29 cellular contexts compared by ENCODE assay signal in the genomic region with DNA sequence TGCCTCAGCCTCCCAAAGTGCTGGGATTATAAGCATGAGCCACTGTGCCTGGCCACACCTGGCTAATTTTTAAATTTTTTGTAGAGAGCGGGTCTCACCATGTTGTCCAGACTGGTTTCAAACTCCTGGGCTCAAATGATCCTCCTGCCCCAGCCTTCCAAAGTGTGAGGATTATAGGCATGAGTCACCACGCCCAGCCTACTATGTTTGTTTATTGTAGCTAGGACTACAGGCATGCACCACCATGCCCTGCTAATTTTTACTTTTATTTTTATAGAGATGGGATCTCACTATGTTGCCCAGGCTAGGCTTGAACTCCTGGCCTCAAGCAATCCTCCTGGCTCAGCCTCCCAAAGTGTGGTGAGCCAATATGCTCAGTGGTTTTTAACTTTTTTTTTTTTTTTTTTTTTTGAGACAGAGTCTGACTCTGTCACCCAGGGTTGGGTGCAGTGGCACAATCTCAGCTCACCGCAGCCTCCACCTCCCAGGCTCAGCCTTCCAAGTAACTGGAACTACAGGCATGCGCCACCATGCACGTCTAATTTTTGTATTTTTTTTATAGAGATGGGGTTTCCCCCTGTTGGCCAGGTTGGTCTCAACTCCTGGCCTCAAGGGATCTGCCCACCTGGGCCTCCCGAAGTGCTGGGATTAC. TPM values are rescaled to one million over a fixed set of nuclear protein-coding genes. Genes with fewer than 3 reads are reported as not detected.
DNase-seq lines count a peak whose midpoint lies in the region; ATAC-seq and TF ChIP-seq lines count a peak whose summit lies in the region.
"Had no signal": no experiment of that assay in that cellular context is flagged by ENCODE, and none has a peak within 500 bp of the region (broad histone marks: within the 10 kb centered on the region; RNA-seq: fewer than 3 reads in every experiment).

No MANE protein-coding gene starts in this region.

- no peaks in the 10 kb centered on the region for H3K4me1 Mint-ChIP-seq in Calu3 (ENCODE audit: low read depth, unreplicated experiment)
- H3K4me1 Mint-ChIP-seq: activated B cell treated with CpG ODN at 0.5 μM for 24 hours; activated CD4-positive, alpha-beta memory T cell treated with anti-CD3 and anti-CD28 coated beads, Interleukin-2, amount 10 ng/mL, durations not matched to agents 7 days and 5 days; H9 had no signal

- H3K36me3 Mint-ChIP-seq in Calu3 (ENCODE audit: insufficient read depth, unreplicated experiment) = no peaks in the 10 kb centered on the region

- no peaks in the 10 kb centered on the region for H3K27me3 ChIP-seq in adipocyte (replicated peaks; ENCODE audit: control insufficient read depth, insufficient read depth, low read length)
- H3K27me3 ChIP-seq: cardiac muscle cell, uterus had no signal

- no peaks in the 10 kb centered on the region for H3K9me3 Mint-ChIP-seq in Calu3 (ENCODE audit: low read depth, unreplicated experiment)
- H3K9me3 Mint-ChIP-seq: activated B cell treated with CpG ODN at 0.5 μM for 24 hours; activated CD4-positive, alpha-beta memory T cell treated with anti-CD3 and anti-CD28 coated beads, Interleukin-2, amount 10 ng/mL, durations not matched to agents 7 days and 5 days; H9; T-helper 2 cell treated with Interferon-gamma antibody and Interleukin-4, amounts not matched to agents 5 μg/mL and 100 μg/mL, for 36 hours had no signal

- no peaks in the 10 kb centered on the region for H3K36me3 ChIP-seq in adipocyte (ENCODE audit: control insufficient read depth, insufficient read depth, low read length, severe bottlenecking)
- H3K36me3 ChIP-seq: cardiac muscle cell, uterus had no signal

- H3K4me3 Mint-ChIP-seq in Calu3 (ENCODE audit: low read depth, unreplicated experiment) = no peak overlapping the region
- H3K4me3 Mint-ChIP-seq: activated B cell treated with CpG ODN at 0.5 μM for 24 hours; activated CD4-positive, alpha-beta memory T cell treated with anti-CD3 and anti-CD28 coated beads, Interleukin-2, amount 10 ng/mL, durations not matched to agents 7 days and 5 days; H9; T-helper 2 cell treated with Interferon-gamma antibody and Interleukin-4, amounts not matched to agents 5 μg/mL and 100 μg/mL, for 36 hours had no signal

- no TSS peak for BruUV-seq in Calu3 (replicated peaks; lab: Mats Ljungman, UMichigan)

- H3K4me3 ChIP-seq in adipocyte (ENCODE audit: low read length) = no peak overlapping the region
- H3K4me3 ChIP-seq: cardiac muscle cell, lung, PC-9, SK-N-MC, uterus had no signal

- H3K9ac ChIP-seq in adipocyte (ENCODE audit: low read length) = no peak overlapping the region

- ATAC-seq in GM19023 (IDR thresholded peaks at IDR 0.05; ENCODE audit: unreplicated experiment) (no peak), GM21576 (IDR thresholded peaks at IDR 0.05; ENCODE audit: unreplicated experiment) (no peak)

- DNase-seq in Calu3 = peak; percentile 30
- DNase-seq in HT-29 (ENCODE audit: low spot score) = peak; percentile 16
- DNase-seq in adipocyte (ENCODE audit: low read depth) = peak; percentile 4
- peak; percentile 36 for DNase-seq in kidney tubule cell (ENCODE audit: low spot score)
- DNase-seq in NCI-H446 (lab: John Stamatoyannopoulos, UW) = no peak
- DNase-seq in glomerular visceral epithelial cell (ENCODE audit: extremely low spot score) = no peak
- DNase-seq: activated B cell treated with CpG ODN at 0.5 μM for 24 hours, activated gamma-delta T cell, activated T-cell treated with anti-CD3 and anti-CD28 coated beads for 4 hours, C1 segment of cervical spinal cord, dermis blood vessel endothelial cell, GF-D8, H9, NCI-H1417 treated with DMSO at 0.1 percent for 48 hours, NCI-H82, nucleus accumbens, uterus had no signal

- intact Hi-C loops in Calu3 (cut with micrococcal nuclease; ENCODE audit: unreplicated experiment) = no loop called here

- no peak for TF ChIP-seq CTCF in Calu3 (IDR thresholded peaks at IDR 0.05; ENCODE audit: unreplicated experiment)

- no peaks in the 10 kb centered on the region for H3K27me3 Mint-ChIP-seq in Calu3 (ENCODE audit: unreplicated experiment)
- H3K27me3 Mint-ChIP-seq: activated B cell treated with CpG ODN at 0.5 μM for 24 hours; activated CD4-positive, alpha-beta memory T cell treated with anti-CD3 and anti-CD28 coated beads, Interleukin-2, amount 10 ng/mL, durations not matched to agents 7 days and 5 days had no signal

- no peak overlapping the region for H3K27ac Mint-ChIP-seq in Calu3 (ENCODE audit: unreplicated experiment)
- H3K27ac Mint-ChIP-seq: activated B cell treated with CpG ODN at 0.5 μM for 24 hours; activated CD4-positive, alpha-beta memory T cell treated with anti-CD3 and anti-CD28 coated beads, Interleukin-2, amount 10 ng/mL, durations not matched to agents 7 days and 5 days; H9; T-helper 2 cell treated with Interferon-gamma antibody and Interleukin-4, amounts not matched to agents 5 μg/mL and 100 μg/mL, for 36 hours had no signal

- H3K4me1 ChIP-seq in adipocyte (ENCODE audit: control insufficient read depth, insufficient read depth, low read length) = no peaks in the 10 kb centered on the region
- H3K4me1 ChIP-seq: uterus had no signal

- CTCF ChIA-PET in Calu3 (lab: Charles Lee) = interaction anchor here (0.7 kb wide), 1 partner anchor 1978 kb away, joined by 5 read pairs; no protein-coding TSS in a partner anchor

- H3K9me3 ChIP-seq in adipocyte (ENCODE audit: control insufficient read depth, low read length) = no peaks in the 10 kb centered on the region
- H3K9me3 ChIP-seq: uterus had no signal

RNA-seq across cellular contexts. Expression of gene DDX43, which starts 12.0 kb away (rescaled TPM):
- 11.4 and 13.4 TPM in 2 replicates for total RNA-seq in Calu3 (2022)
- total RNA-seq in HT-29 (2014; rRNA removed; shearing (Covaris generic)) = not detected in 2 replicates
- total RNA-seq: cardiac muscle cell, myocyte had no signal

RNA-seq across cellular contexts. Expression of gene OOEP, which starts 12.9 kb away (rescaled TPM):
- total RNA-seq in Calu3 (2022) = 7.0 and 7.1 TPM in 2 replicates
- total RNA-seq in HT-29 (2014; rRNA removed; shearing (Covaris generic)) = not detected in 2 replicates
- total RNA-seq: activated B cell treated with CpG ODN at 0.5 μM for 24 hours, cardiac muscle cell, dermis blood vessel endothelial cell, endothelial cell of umbilical vein, frontal cortex, H9, myocyte, subcutaneous adipose tissue, uterus had no signal

RNA-seq across cellular contexts. Expression of gene KHDC3L, which starts 20.1 kb away (rescaled TPM):
- total RNA-seq in Calu3 (2022) = not detected in 2 replicates
- total RNA-seq in HT-29 (2014; rRNA removed; shearing (Covaris generic)) = not detected in 2 replicates
- total RNA-seq: activated B cell treated with CpG ODN at 0.5 μM for 24 hours; activated CD4-positive, alpha-beta memory T cell treated with anti-CD3 and anti-CD28 coated beads, Interleukin-2, amount 10 ng/mL, durations not matched to agents 7 days and 5 days; dermis blood vessel endothelial cell; endothelial cell of umbilical vein; lung; myocyte; PC-9; subcutaneous adipose tissue had no signal

RNA-seq across cellular contexts. Expression of gene DPPA5, which starts 28.5 kb away (rescaled TPM):
- total RNA-seq in Calu3 (2022) = not detected in 2 replicates
- not detected in 2 replicates for total RNA-seq in HT-29 (2014; rRNA removed; shearing (Covaris generic))
- total RNA-seq: activated B cell treated with CpG ODN at 0.5 μM for 24 hours; activated CD4-positive, alpha-beta memory T cell treated with anti-CD3 and anti-CD28 coated beads, Interleukin-2, amount 10 ng/mL, durations not matched to agents 7 days and 5 days; cardiac muscle cell; dermis blood vessel endothelial cell; endothelial cell of umbilical vein; frontal cortex; lung; myocyte; PC-9; subcutaneous adipose tissue; uterus had no signal

Comparison
In these comparisons a context has a peak if more than half of its experiments do, and no peak if none do; other contexts are left out.
1. DNase-seq: peak in Calu3 (single experiment), HT-29 (single experiment), adipocyte (single experiment) and kidney tubule cell (single experiment); none in NCI-H446 (0 of 2) and glomerular visceral epithelial cell (single experiment).
2. RNA of gene DDX43, which starts 12.0 kb away (total RNA-seq): 11.4 to 13.4 TPM in Calu3; not detected in HT-29; every median in the first group is over 10 times any median in the second.